In genomic region chr17:27294689-27295630, GRCh38 we compare ENCODE assay signal across 1 cellular context.
A peak's percentile ranks its signal among the peaks of the same experiment; 100 is the strongest.
TF ChIP-seq lines count a peak whose summit lies in the region.

No MANE protein-coding gene starts in this region.

TF ChIP-seq in K562, 482 proteins besides CTCF, POLR2A, EP300 and RAD21 (continued from another document and continues in another):
- TF ChIP-seq MNT (conservative IDR thresholded peaks at IDR 0.05) (peak; percentile 13 to 40; a peak in 2 of 4 replicates), RBFOX2 (IDR thresholded peaks at IDR 0.05; ENCODE audit: low read depth, low read length) (no peak), USF1 (CRISPR knock-in tag; IDR thresholded peaks at IDR 0.05) (no peak), HIVEP1 (CRISPR knock-in tag; IDR thresholded peaks at IDR 0.05) (no peak), ZBTB40 (IDR thresholded peaks at IDR 0.05) (peak; percentile 28; the same call in 1 of the 2 replicates), ZBTB40 (CRISPR knock-in tag; IDR thresholded peaks at IDR 0.05) (no peak), POLR2AphosphoS5 (IDR thresholded peaks at IDR 0.05; ENCODE audit: control insufficient read depth, insufficient read depth, low read depth, low read length) (peak; percentile 75), ZNF354B (CRISPR knock-in tag; IDR thresholded peaks at IDR 0.05) (no peak), FOXM1 (IDR thresholded peaks at IDR 0.05; ENCODE audit: low read depth) (peak; percentile 59), FOXM1 (CRISPR knock-in tag; IDR thresholded peaks at IDR 0.05; ENCODE audit: low read depth) (no peak), HLTF (IDR thresholded peaks at IDR 0.05) (no peak), DPF2 (IDR thresholded peaks at IDR 0.05) (peak; percentile 42; the same call in 1 of the 2 replicates), ID3 (CRISPR knock-in tag; IDR thresholded peaks at IDR 0.05) (0 out of 2 replicates have a peak, but pooled peaks have one; percentile 26), ID3 (tag; IDR thresholded peaks at IDR 0.05) (no peak), RNF2 (IDR thresholded peaks at IDR 0.05) (no peak), ZFP30 (CRISPR knock-in tag; IDR thresholded peaks at IDR 0.05; ENCODE audit: borderline replicate concordance) (no peak), TFAP4 (CRISPR knock-in tag; IDR thresholded peaks at IDR 0.05; ENCODE audit: borderline replicate concordance) (no peak), ZNF277 (CRISPR knock-in tag; IDR thresholded peaks at IDR 0.05; ENCODE audit: borderline replicate concordance) (no peak), CHAMP1 (IDR thresholded peaks at IDR 0.05) (no peak), ZNF311 (CRISPR knock-in tag; IDR thresholded peaks at IDR 0.05) (no peak), TRIM25 (IDR thresholded peaks at IDR 0.05; ENCODE audit: borderline replicate concordance) (no peak), HDAC3 (IDR thresholded peaks at IDR 0.05; ENCODE audit: borderline replicate concordance, partially characterized antibody) (no peak), TGIF2 (CRISPR knock-in tag; IDR thresholded peaks at IDR 0.05) (no peak), SMARCA4 (IDR thresholded peaks at IDR 0.05) (peak; percentile 40; the same call in 1 of the 2 replicates), MTA3 (IDR thresholded peaks at IDR 0.05; ENCODE audit: borderline replicate concordance) (peak; percentile 29; the same call in 1 of the 2 replicates), CEBPB (tag; IDR thresholded peaks at IDR 0.05) (0 out of 2 replicates have a peak, but pooled peaks have one; percentile 7), FOXA3 (CRISPR knock-in tag; conservative IDR thresholded peaks at IDR 0.05 in 1 of 2, IDR thresholded peaks at IDR 0.05 in 1 of 2) (no peak), YY1 (IDR thresholded peaks at IDR 0.05; ENCODE audit: borderline replicate concordance in 1 of 3, control insufficient read depth in 1 of 3, extremely low read depth in 1 of 3, insufficient read depth in 3 of 3, insufficient read length in 1 of 3, insufficient replicate concordance in 2 of 3, low read depth in 1 of 3, low read length in 2 of 3) (peak in 1 of 3 experiments; percentile 22), CHD1 (IDR thresholded peaks at IDR 0.05; ENCODE audit: low read length) (no peak), OTX1 (CRISPR knock-in tag; IDR thresholded peaks at IDR 0.05) (no peak), ELF1 (tag; IDR thresholded peaks at IDR 0.05) (peak; percentile 74), CREM (IDR thresholded peaks at IDR 0.05; ENCODE audit: low read depth) (peak; percentile 7)
